29 cellular contexts compared by ENCODE assay signal in the genomic region with DNA sequence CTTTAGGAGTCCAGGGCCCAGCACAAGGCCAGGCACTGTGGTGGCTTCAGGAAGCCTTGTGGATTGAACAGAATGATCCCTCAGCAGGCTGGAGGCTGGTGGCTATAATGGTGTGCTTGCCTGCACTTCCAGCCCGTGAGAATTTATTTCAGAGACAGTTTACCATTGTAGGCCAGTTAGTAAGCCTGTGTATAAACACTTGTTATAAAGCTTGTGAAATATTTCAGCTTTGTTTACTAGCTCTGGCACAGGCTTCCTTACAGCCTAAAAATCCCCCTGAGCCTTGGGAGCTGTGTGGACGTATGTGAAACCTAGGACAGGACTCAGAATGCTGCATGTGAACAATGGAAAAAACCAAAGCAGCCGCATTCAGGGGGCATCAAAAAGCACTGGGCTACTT.
"Had no signal": no experiment of that assay in that cellular context is flagged by ENCODE, and none has a peak within 500 bp of the region (broad histone marks: within the 10 kb centered on the region; RNA-seq: fewer than 3 reads in every experiment).

No MANE protein-coding gene starts in this region.

- H3K4me3 ChIP-seq: esophagus squamous epithelium, gastroesophageal sphincter, heart left ventricle, left ventricle myocardium inferior, lower lobe of right lung, mucosa of descending colon, neural progenitor cell, prostate gland, right atrium auricular region, smooth muscle cell, stomach, tibial artery, uterus had no signal

- H3K4me1 ChIP-seq: foreskin keratinocyte, prostate gland, uterus had no signal

- DNase-seq: cortex of kidney; effector memory CD8-positive, alpha-beta T cell; erythroblast; esophagus squamous epithelium; foreskin keratinocyte; heart left ventricle; hippocampal formation; islet precursor cell; kidney glomerular epithelial cell; left colon; left ventricle myocardium inferior; lower lobe of right lung; mucosa of descending colon; naive B cell; stimulated activated CD4-positive, alpha-beta T cell treated with anti-CD3 and anti-CD28 coated beads, Interleukin-12 subunit alpha, Interleukin-12 subunit beta, amount 100 ng/mL, for 4 hours; stimulated activated CD4-positive, alpha-beta T cell treated with anti-CD3 and anti-CD28 coated beads, Interleukin-1b, Interleukin-23, amount 100 ng/mL, for 48 hours; stimulated activated CD4-positive, alpha-beta T cell treated with anti-CD3 and anti-CD28 coated beads, Interleukin-4, amount 100 ng/mL, for 1 hour; stimulated activated CD8-positive, alpha-beta memory T cell treated with anti-CD3 and anti-CD28 coated beads, Interleukin-4, amount 100 ng/mL, for 48 hours; stimulated activated naive CD4-positive, alpha-beta T cell; stomach; tibial artery; uterus had no signal

- H3K27ac ChIP-seq: esophagus squamous epithelium, foreskin keratinocyte, gastroesophageal sphincter, heart left ventricle, left ventricle myocardium inferior, lower lobe of right lung, neural progenitor cell, prostate gland, right atrium auricular region, stomach, tibial artery, uterus had no signal

- H3K9me3 ChIP-seq: esophagus squamous epithelium, gastroesophageal sphincter, heart left ventricle, left ventricle myocardium inferior, lower lobe of right lung, mucosa of descending colon, prostate gland, right atrium auricular region, stomach, tibial artery, uterus had no signal

- H3K27me3 ChIP-seq: foreskin keratinocyte, gastroesophageal sphincter, heart left ventricle, neural progenitor cell, right atrium auricular region, uterus had no signal

- ATAC-seq: effector memory CD8-positive, alpha-beta T cell; foreskin keratinocyte; gastroesophageal sphincter; heart left ventricle; left colon; lower lobe of right lung; mucosa of descending colon; sciatic nerve had no signal

- H3K4me2 ChIP-seq: neural progenitor cell, smooth muscle cell had no signal

- H3K9ac ChIP-seq: neural progenitor cell had no signal

- H3K36me3 ChIP-seq: esophagus squamous epithelium, gastroesophageal sphincter, heart left ventricle, left ventricle myocardium inferior, lower lobe of right lung, neural progenitor cell, prostate gland, right atrium auricular region, stomach, tibial artery, uterus had no signal

- FAIRE-seq: endometrium had no signal

- H2AFZ ChIP-seq: neural progenitor cell had no signal
